Comparison of ENCODE assay signal across 8 cellular contexts in genomic region chr4:8228319-8229250, GRCh38. TPM values are rescaled to one million over a fixed set of nuclear protein-coding genes. Genes with fewer than 3 reads are reported as not detected.
DNase-seq lines count a peak whose midpoint lies in the region; ATAC-seq, FAIRE-seq and TF ChIP-seq lines count a peak whose summit lies in the region.

No MANE protein-coding gene starts in this region.

- peaks cover 2% of the 10 kb centered on the region; the same call in 1 of the 2 replicates for H3K23me2 ChIP-seq in H1 (ENCODE audit: low read depth, low read length)

- no peaks in the 10 kb centered on the region for H3K27me3 ChIP-seq in HCT116 (ENCODE audit: insufficient read depth, low read length)
- H3K27me3 ChIP-seq in H1 (replicated peaks in 1 of 4; ENCODE audit: control insufficient read depth in 3 of 4, extremely low read depth in 1 of 4, insufficient read depth in 3 of 4, low read length in 3 of 4), result no peaks in the 10 kb centered on the region; a peak in 1 of 7 replicates
- H3K27me3 ChIP-seq in thoracic aorta (replicated peaks; ENCODE audit: insufficient read depth), result no peaks in the 10 kb centered on the region

- TF ChIP-seq POLR2A in HCT116 (IDR thresholded peaks at IDR 0.05; ENCODE audit: borderline replicate concordance, extremely low read depth, insufficient read depth, insufficient read length) (no peak), H1 (IDR thresholded peaks at IDR 0.05; ENCODE audit: control extremely low read depth in 1 of 2, low read depth in 2 of 2, low read length in 2 of 2) (no peak)

- intact Hi-C loops in HCT116 (cut with micrococcal nuclease), result no loop called here

- no peak overlapping the region; the same call in 1 of the 2 replicates for H2AK5ac ChIP-seq in H1 (ENCODE audit: low read depth, low read length)

- H2BK12ac ChIP-seq in H1 (ENCODE audit: low read depth, low read length), result peak overlapping the region; percentile 62; the same call in 1 of the 2 replicates

- FAIRE-seq in H1 (lab: Jason Lieb, UNC), result no peak

- H4K8ac ChIP-seq in H1 (ENCODE audit: extremely low read depth, insufficient read depth, low read length), result no peak overlapping the region; the same call in 1 of the 2 replicates

- H2BK120ac ChIP-seq in H1 (replicated peaks; ENCODE audit: low read depth, low read length), result no peak overlapping the region

- H2AFZ ChIP-seq in HCT116 (ENCODE audit: low read depth, low read length, poor library complexity, severe bottlenecking) (no peak overlapping the region), H1 (ENCODE audit: low read length) (no peak overlapping the region; the same call in 1 of the 2 replicates)

- H3K9me2 ChIP-seq in HCT116 (ENCODE audit: insufficient read depth), result no peaks in the 10 kb centered on the region

- H3K79me2 ChIP-seq in HCT116 (ENCODE audit: insufficient read depth, low read length), result no peaks in the 10 kb centered on the region
- no peaks in the 10 kb centered on the region for H3K79me2 ChIP-seq in H1 (ENCODE audit: control insufficient read depth in 1 of 2, insufficient read depth in 2 of 2, low read length in 2 of 2)

- peak overlapping the region; percentile 38; the same call in 1 of the 2 replicates for H3K18ac ChIP-seq in H1 (ENCODE audit: extremely low read depth, low read length)

- RAD21 ChIA-PET in HCT116 (lab: Charles Lee; ENCODE audit: low non-redundant PET in 1 of 2, low total read pairs in 2 of 2, uncharacterized antibody in 2 of 2, unreplicated experiment in 2 of 2), result no interaction called here

- H4K5ac ChIP-seq in H1 (ENCODE audit: insufficient read length, low read depth, low read length), result peak overlapping the region; percentile 33

- H3K56ac ChIP-seq in H1 (replicated peaks; ENCODE audit: insufficient read length, low read depth, low read length), result no peak overlapping the region

- POLR2A ChIA-PET in GM10248 (lab: Yijun Ruan, JAX), result interaction anchor here (0.8 to 1.5 kb wide), 2 partner anchors 11 to 30 kb away, joined by 3 to 6 read pairs; partner anchors contain the start of gene SH3TC1
- POLR2A ChIA-PET in HCT116 (lab: Charles Lee), result no interaction called here
- POLR2A ChIA-PET in H1 (lab: Charles Lee; ENCODE audit: partially characterized antibody), result interaction anchor here (1.5 kb wide), 1 partner anchor 16 kb away, joined by 4 read pairs; no protein-coding TSS in a partner anchor

- CTCF ChIA-PET in GM10248 (lab: Yijun Ruan, JAX) (interaction anchor here (1.1 to 6.4 kb wide), 8 partner anchors 9 to 188 kb away, joined by 3 to 54 read pairs (median 4); no protein-coding TSS in a partner anchor), HCT116 (lab: Charles Lee) (no interaction called here), H1 (lab: Charles Lee; ENCODE audit: partially characterized antibody) (interaction anchor here (1.1 to 5.3 kb wide), 5 partner anchors 8 to 179 kb away, joined by 3 to 27 read pairs (median 7); no protein-coding TSS in a partner anchor)

- no TSS peak for BruUV-seq in HCT116 (replicated peaks; lab: Mats Ljungman, UMichigan)

- peak overlapping the region; percentile 15; the same call in 1 of the 2 replicates for H2BK20ac ChIP-seq in H1 (ENCODE audit: low read length)

- H3K4me3 ChIP-seq in HCT116 (replicated peaks in 1 of 2; ENCODE audit: low read depth in 1 of 2, low read length in 2 of 2), result no peak overlapping the region
- H3K4me3 ChIP-seq in H1 (ENCODE audit: extremely low read depth in 1 of 4, insufficient read depth in 2 of 4, low read depth in 3 of 4, low read length in 4 of 4), result no peak overlapping the region
- peak overlapping the region; percentile 32 for H3K4me3 ChIP-seq in thoracic aorta

- peak overlapping the region; percentile 72; the same call in 1 of the 2 replicates for H2BK5ac ChIP-seq in H1 (ENCODE audit: low read depth, low read length)

- H3K79me1 ChIP-seq in H1 (ENCODE audit: low read depth, low read length), result no peaks in the 10 kb centered on the region

- H4K20me1 ChIP-seq in HCT116 (ENCODE audit: insufficient read depth), result no peaks in the 10 kb centered on the region
- peaks cover 0 to 2% of the 10 kb centered on the region in 2 experiments for H4K20me1 ChIP-seq in H1 (replicated peaks in 1 of 2; ENCODE audit: control insufficient read depth in 1 of 2, insufficient read depth in 2 of 2, low read length in 2 of 2)

- H3K4ac ChIP-seq in H1 (replicated peaks; ENCODE audit: insufficient read length, low read depth, low read length), result peak overlapping the region; percentile 99

- peaks cover 10 to 12% of the 10 kb centered on the region in 2 experiments for H3K4me1 ChIP-seq in HCT116 (ENCODE audit: control insufficient read depth in 1 of 2, insufficient read depth in 2 of 2, low read length in 2 of 2)
- peaks cover 6 to 17% (median 11%) of the 10 kb centered on the region in 4 experiments for H3K4me1 ChIP-seq in H1 (replicated peaks in 1 of 4; ENCODE audit: control insufficient read depth in 3 of 4, insufficient read depth in 4 of 4, low read length in 3 of 4)
- H3K4me1 ChIP-seq in thoracic aorta (ENCODE audit: control insufficient read depth in 1 of 2, low read depth in 2 of 2), result peaks cover 8 to 25% of the 10 kb centered on the region in 2 donors

- H2BK15ac ChIP-seq in H1 (ENCODE audit: low read length), result peak overlapping the region; percentile 74

- H3K9ac ChIP-seq in HCT116 (ENCODE audit: low read length), result no peak overlapping the region
- no peak overlapping the region for H3K9ac ChIP-seq in H1 (replicated peaks in 1 of 4; ENCODE audit: extremely low read depth in 1 of 4, low read depth in 3 of 4, low read length in 3 of 4)

- TF ChIP-seq RAD21 in HCT116 (IDR thresholded peaks at IDR 0.05; ENCODE audit: low read depth) (no peak), H1 (IDR thresholded peaks at IDR 0.05 in 1 of 2, conservative IDR thresholded peaks at IDR 0.05 in 1 of 2; ENCODE audit: low read depth in 2 of 2, low read length in 2 of 2) (no peak)

- TF ChIP-seq CTCF in GM10248 (IDR thresholded peaks at IDR 0.05; ENCODE audit: control extremely low read depth, extremely low read depth, low read depth, missing control alignments) (no peak), HCT116 (IDR thresholded peaks at IDR 0.05 in 2 of 3, conservative IDR thresholded peaks at IDR 0.05 in 1 of 3; ENCODE audit: borderline replicate concordance in 1 of 3, insufficient read depth in 1 of 3, low read depth in 2 of 3, low read length in 2 of 3) (no peak), H1 (IDR thresholded peaks at IDR 0.05; ENCODE audit: control extremely low read depth in 1 of 3, insufficient read depth in 1 of 3, low read depth in 1 of 3, low read length in 3 of 3) (no peak), omental fat pad (IDR thresholded peaks at IDR 0.05) (no peak), thoracic aorta (IDR thresholded peaks at IDR 0.05) (no peak)

- peak; percentile 43 for ATAC-seq in HCT116
- peak; percentile 84 for ATAC-seq in omental fat pad (ENCODE audit: low FRiP score)
- peak; percentile 58 for ATAC-seq in thoracic aorta (ENCODE audit: insufficient number of reproducible peaks, low FRiP score, low read depth)

- H3K9me3 ChIP-seq in HCT116 (ENCODE audit: control insufficient read depth in 1 of 2, insufficient read depth in 1 of 2, low read depth in 1 of 2, low read length in 2 of 2) (no peaks in the 10 kb centered on the region), H1 (ENCODE audit: insufficient read depth in 2 of 2, low read depth in 1 of 2, low read length in 1 of 2) (no peaks in the 10 kb centered on the region), thoracic aorta (no peaks in the 10 kb centered on the region)

- WGBS in H1 (ENCODE audit: extremely low coverage in 1 of 2, insufficient coverage in 1 of 2, insufficient read length in 1 of 2, insufficient replicate concordance in 2 of 2, low coverage in 1 of 2, low lambda C conversion rate in 2 of 2, missing lambda C conversion rate in 1 of 2), 2 experiments, result 90% methylated on average over 38 of the region's 39 CpGs; no CpG with 5 or more reads in 1 of the 2 experiments

- no peak overlapping the region for H3K14ac ChIP-seq in H1 (ENCODE audit: insufficient read length)

- no peaks in the 10 kb centered on the region for H3K36me3 ChIP-seq in HCT116 (ENCODE audit: control insufficient read depth in 1 of 2, insufficient read depth in 2 of 2, low read length in 2 of 2)
- no peaks in the 10 kb centered on the region for H3K36me3 ChIP-seq in H1 (ENCODE audit: control insufficient read depth in 2 of 4, insufficient read depth in 4 of 4, low read length in 3 of 4)
- H3K36me3 ChIP-seq in thoracic aorta, result no peaks in the 10 kb centered on the region

- no peak for TF ChIP-seq EP300 in H1 (IDR thresholded peaks at IDR 0.05; ENCODE audit: borderline replicate concordance in 1 of 2, low read depth in 2 of 2, low read length in 2 of 2)

- peak overlapping the region; percentile 64 for H3K27ac ChIP-seq in HCT116 (ENCODE audit: low read depth, low read length)
- H3K27ac ChIP-seq in H1 (ENCODE audit: low read depth, low read length), result no peak overlapping the region
- H3K27ac ChIP-seq in thoracic aorta, result no peak overlapping the region

- H3K4me2 ChIP-seq in HCT116 (ENCODE audit: low read length), result peak overlapping the region; percentile 41
- no peak overlapping the region for H3K4me2 ChIP-seq in H1 (ENCODE audit: insufficient read depth in 1 of 2, low read depth in 2 of 2, low read length in 2 of 2)

- DNase-seq in GM10248 (ENCODE audit: extremely low spot score) (peak; percentile 71), HCT116 (ENCODE audit: low read depth, low spot score) (no peak), NCI-H1092 (lab: John Stamatoyannopoulos, UW) (peak; percentile 46), H1 (ENCODE audit: low read depth in 1 of 2, low spot score in 2 of 2) (no peak), omental fat pad (ENCODE audit: low spot score) (peak; percentile 42), thoracic aorta (ENCODE audit: low spot score) (no peak), Kasumi-1 (lab: John Stamatoyannopoulos, UW) (no peak)
- peak; percentile 31 to 43 for DNase-seq in activated CD8-positive, alpha-beta memory T cell treated with anti-CD3 and anti-CD28 coated beads for 1 hour (ENCODE audit: extremely low read depth in 1 of 2, low read depth in 1 of 2)

- H4K91ac ChIP-seq in H1 (replicated peaks; ENCODE audit: insufficient read length, low read length), result peak overlapping the region; percentile 68

- H3K23ac ChIP-seq in H1 (ENCODE audit: insufficient read length), result no peak overlapping the region

RNA-seq across cellular contexts. Expression of gene SH3TC1, which starts 29.5 kb away (rescaled TPM):
- total RNA-seq in HCT116 (2021; ENCODE audit: unreplicated experiment) (12.5 TPM), omental fat pad (10 to 100 TPM; 23.0 to 70.3 (median 29.1) TPM), thoracic aorta (10 to 100 TPM; 63.2 to 68.6 TPM)
- polyA plus RNA-seq in HCT116 (2012), result 8.8 and 10.0 TPM in 2 replicates
- total RNA-seq in H1 (2021; fragmentation: NEBNext Ultra II Directional; extraction: Animal tissue kit (Norgen Biotek cat#: 25700)), result 0.29 TPM in 1 of 2 replicates, not detected in the other
- polyA plus RNA-seq in H1 (2011; rRNA removed), result 0.13 and 0.15 TPM in 2 replicates
- polyA plus RNA-seq in H1 (2011; cell fraction: cytosol; rRNA removed), result 0.14 TPM
- 0.29 TPM for polyA plus RNA-seq in H1 (2011; cell fraction: nucleus; rRNA removed)
- polyA plus RNA-seq in H1 (2012, experiment 1 of 2), result 0.08 to 0.36 TPM (median 0.14 TPM) in 4 replicates
- 0.22 TPM for polyA plus RNA-seq in H1 (2012, experiment 2 of 2)
- 0.16 TPM for polyA plus RNA-seq in H1 (2013, experiment 1 of 2)
- polyA plus RNA-seq in H1 (2013, experiment 2 of 2), result 0.07 TPM
- 0.13 and 0.71 TPM in 2 replicates for polyA minus RNA-seq in H1 (2011; rRNA and poly(A)+ RNA removed)
- not detected for polyA minus RNA-seq in H1 (2011; cell fraction: cytosol; rRNA and poly(A)+ RNA removed)
- polyA minus RNA-seq in H1 (2011; cell fraction: nucleus; rRNA and poly(A)+ RNA removed), result 0.30 TPM

RNA-seq across cellular contexts. Expression of gene HTRA3, which starts 41.0 kb away (rescaled TPM):
- total RNA-seq in HCT116 (2021; ENCODE audit: unreplicated experiment), result not detected
- polyA plus RNA-seq in HCT116 (2012), result not detected in 2 replicates
- total RNA-seq in H1 (2021; fragmentation: NEBNext Ultra II Directional; extraction: Animal tissue kit (Norgen Biotek cat#: 25700)), result 2.9 and 3.2 TPM in 2 replicates
- 4.5 and 5.8 TPM in 2 replicates for polyA plus RNA-seq in H1 (2011; rRNA removed)
- 3.3 TPM for polyA plus RNA-seq in H1 (2011; cell fraction: cytosol; rRNA removed)
- polyA plus RNA-seq in H1 (2011; cell fraction: nucleus; rRNA removed), result 3.1 TPM
- polyA plus RNA-seq in H1 (2012, experiment 1 of 2), result 2.8 to 5.6 TPM (median 4.0 TPM) in 4 replicates
- 3.3 TPM for polyA plus RNA-seq in H1 (2012, experiment 2 of 2)
- polyA plus RNA-seq in H1 (2013, experiment 1 of 2), result 3.4 TPM
- 3.3 TPM for polyA plus RNA-seq in H1 (2013, experiment 2 of 2)
- 1.1 and 1.2 TPM in 2 replicates for polyA minus RNA-seq in H1 (2011; rRNA and poly(A)+ RNA removed)
- polyA minus RNA-seq in H1 (2011; cell fraction: cytosol; rRNA and poly(A)+ RNA removed), result 1.2 TPM
- polyA minus RNA-seq in H1 (2011; cell fraction: nucleus; rRNA and poly(A)+ RNA removed), result 1.3 TPM
- total RNA-seq in omental fat pad, result 100 to 1,000 TPM in 1 of 4 donors, 10 to 100 TPM in 3; 15.8 to 147 (median 23.3) TPM
- total RNA-seq in thoracic aorta, result 10 to 100 TPM; 52.6 to 55.5 TPM

Comparison
In these comparisons a context has a peak if more than half of its experiments do, and no peak if none do; other contexts are left out.
1. DNase-seq: peak in GM10248 (single experiment), NCI-H1092 (single experiment), activated CD8-positive, alpha-beta memory T cell treated with anti-CD3 and anti-CD28 coated beads for 1 hour (2 of 2) and omental fat pad (single experiment); none in HCT116 (single experiment), H1 (0 of 2), thoracic aorta (single experiment) and Kasumi-1 (0 of 2).
2. RNA of gene SH3TC1, which starts 29.5 kb away (total RNA-seq): 63.2 to 68.6 TPM in thoracic aorta, 23.0 to 70.3 TPM in omental fat pad and 12.5 TPM in HCT116 (single experiment); 0.29 TPM in H1; every median in the first group is over 10 times any median in the second.
3. Peak in every context shown above with its lines, with median percentiles within 50 percentile points of each other: ATAC-seq.